ENCODE assay signal across 19 cellular contexts in the genomic region with DNA sequence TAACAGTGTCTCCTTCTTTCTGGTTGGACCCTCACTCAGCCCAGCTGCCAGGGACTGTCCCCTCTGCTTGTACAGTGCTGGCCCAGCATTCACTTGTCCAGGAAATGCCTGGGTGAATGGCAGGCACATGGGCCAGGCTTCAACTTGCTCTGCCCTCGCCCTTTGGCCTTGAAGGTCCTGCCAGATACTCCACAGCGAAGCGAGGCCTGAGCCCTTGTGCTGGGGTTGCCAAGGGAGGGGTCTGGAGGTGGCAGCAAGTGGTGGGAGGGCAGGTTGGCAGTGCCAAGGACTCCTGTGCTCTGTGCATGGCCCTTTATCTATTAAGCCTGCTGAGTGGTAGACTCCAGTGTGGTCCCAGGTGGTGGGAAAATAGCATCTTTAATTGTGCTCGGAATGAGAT.
"Had no signal": no experiment of that assay in that cellular context is flagged by ENCODE, and none has a peak within 500 bp of the region (broad histone marks: within the 10 kb centered on the region; RNA-seq: fewer than 3 reads in every experiment).

No MANE protein-coding gene starts in this region.

- DNase-seq: activated CD4-positive, alpha-beta T cell treated with anti-CD3 and anti-CD28 coated beads, Interleukin-2, amount 50 U/mL, for 1 hour; activated CD4-positive, CD25-positive, alpha-beta regulatory T cell treated with anti-CD3 and anti-CD28 coated beads, Interleukin-2, amount 50 U/mL, for 72 hours; activated CD8-positive, alpha-beta memory T cell treated with anti-CD3 and anti-CD28 coated beads, Interleukin-2, amount 50 U/mL, for 48 hours; activated gamma-delta T cell; activated T-cell treated with anti-CD3 and anti-CD28 coated beads, Interleukin-2, amount 50 U/mL, for 72 hours; dorsolateral prefrontal cortex; hippocampal formation; mesendoderm; naive thymus-derived CD4-positive, alpha-beta T cell; T-cell; T1000; trophoblast cell had no signal

- H3K36me3 ChIP-seq: adrenal gland, neutrophil, vagina had no signal

- H3K4me3 ChIP-seq: adrenal gland, dorsolateral prefrontal cortex, vagina had no signal

- H3K9me3 ChIP-seq: adrenal gland, neutrophil, vagina had no signal

- FAIRE-seq: colon, keratinocyte had no signal

- H3K27ac ChIP-seq: neutrophil, vagina had no signal

- H3K27me3 ChIP-seq: adrenal gland, dorsolateral prefrontal cortex, neutrophil, vagina had no signal

- ATAC-seq: activated naive CD4-positive, alpha-beta T cell treated with anti-CD3 and anti-CD28 coated beads, Interleukin-2, amount 50 U/mL, for 72 hours; activated T-cell treated with anti-CD3 and anti-CD28 coated beads, Interleukin-2, amount 50 U/mL, for 72 hours; naive thymus-derived CD4-positive, alpha-beta T cell; SK-N-SH treated with all-trans-retinoic acid at 6 μM for 48 hours; T-cell had no signal
